In the genomic region with DNA sequence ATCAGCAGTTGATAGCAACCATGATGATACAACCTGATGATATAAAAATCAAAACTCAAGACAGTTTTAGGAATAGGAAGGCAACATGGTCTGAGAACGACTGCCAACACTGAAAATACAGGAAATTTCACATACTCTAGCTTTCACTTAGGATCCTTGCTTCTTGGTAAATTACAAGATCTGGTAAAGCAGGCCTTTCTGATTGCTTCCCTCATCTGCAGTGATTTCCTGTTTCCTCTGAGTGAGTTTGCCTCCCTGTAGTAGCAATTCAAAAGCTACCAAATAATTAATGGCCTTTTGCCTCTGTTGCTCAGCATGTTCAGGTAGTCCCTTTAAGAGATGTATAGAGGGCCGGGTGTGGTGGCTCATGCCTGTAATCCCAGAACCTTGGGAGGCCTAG, we compare ENCODE assay signal across 23 cellular contexts. TPM values are rescaled to one million over a fixed set of nuclear protein-coding genes. Genes with fewer than 3 reads are reported as not detected.
DNase-seq lines count a peak whose midpoint lies in the region; ATAC-seq and TF ChIP-seq lines count a peak whose summit lies in the region.
"Had no signal": no experiment of that assay in that cellular context is flagged by ENCODE, and none has a peak within 500 bp of the region (broad histone marks: within the 10 kb centered on the region; RNA-seq: fewer than 3 reads in every experiment).

No MANE protein-coding gene starts in this region.

- H3K36me3 ChIP-seq in stomach: no peaks in the 10 kb centered on the region
- H3K36me3 ChIP-seq: tibial artery had no signal

- no peak for TF ChIP-seq POLR2A in stomach (IDR thresholded peaks at IDR 0.05)

- no peak for DNase-seq in activated naive CD4-positive, alpha-beta T cell treated with anti-CD3 and anti-CD28 coated beads, Interleukin-2, amount 50 U/mL, for 16 hours
- DNase-seq in activated T-helper 1 cell treated with anti-CD3 and anti-CD28 coated beads, Interleukin-12 subunit alpha, Interleukin-12 subunit beta, Interleukin-2, Interleukin-4 antibody, amounts not matched to agents 30 ng/mL and 10 ng/mL and 1 ng/mL, durations not matched to agents 14 hours and 24 hours and 36 hours (ENCODE audit: low spot score): no peak
- no peak for DNase-seq in naive B cell
- DNase-seq in stomach: no peak
- DNase-seq in amniotic stem cell (lab: John Stamatoyannopoulos, UW): no peak
- DNase-seq in NCI-H510A treated with DMSO at 0.1 percent for 48 hours (lab: John Stamatoyannopoulos, UW): no peak
- DNase-seq: activated CD4-positive, alpha-beta T cell treated with anti-CD3 and anti-CD28 coated beads, Interleukin-2, amount 50 U/mL, for 4 hours; activated T-cell treated with anti-CD3 and anti-CD28 coated beads, Interleukin-2, amount 50 U/mL, for 72 hours; caudate nucleus; DMS153; H9; NCI-H146; NCI-H446; NCI-H82; stimulated activated naive CD8-positive, alpha-beta T cell treated with anti-CD3 and anti-CD28 coated beads, Interleukin-15, amount 100 ng/mL, for 72 hours; tibial artery had no signal

- H3K9me3 Mint-ChIP-seq in activated naive CD4-positive, alpha-beta T cell treated with anti-CD3 and anti-CD28 coated beads, Interleukin-2, amount 50 U/mL, for 24 hours: peaks cover 6% of the 10 kb centered on the region
- H3K9me3 Mint-ChIP-seq in activated T-helper 1 cell treated with anti-CD3 and anti-CD28 coated beads, Interleukin-12 subunit alpha, Interleukin-12 subunit beta, Interleukin-2, Interleukin-4 antibody, amounts not matched to agents 30 ng/mL and 10 ng/mL and 1 ng/mL, durations not matched to agents 14 hours and 24 hours and 36 hours: peaks cover 6% of the 10 kb centered on the region
- peaks cover 0 to 15% (median 6%) of the 10 kb centered on the region in 7 donors for H3K9me3 Mint-ChIP-seq in naive B cell

- TF ChIP-seq CTCF in stomach (IDR thresholded peaks at IDR 0.05): no peak

- H3K4me3 Mint-ChIP-seq in activated naive CD4-positive, alpha-beta T cell treated with anti-CD3 and anti-CD28 coated beads, Interleukin-2, amount 50 U/mL, for 24 hours: peak overlapping the region; percentile 19
- peak overlapping the region; percentile 82 for H3K4me3 Mint-ChIP-seq in activated T-helper 1 cell treated with anti-CD3 and anti-CD28 coated beads, Interleukin-12 subunit alpha, Interleukin-12 subunit beta, Interleukin-2, Interleukin-4 antibody, amounts not matched to agents 30 ng/mL and 10 ng/mL and 1 ng/mL, durations not matched to agents 14 hours and 24 hours and 36 hours
- peak overlapping the region in 7 of 8 donors; percentile 69 to 88 (median 81) for H3K4me3 Mint-ChIP-seq in naive B cell
- H3K4me3 Mint-ChIP-seq: H9; stimulated activated naive CD8-positive, alpha-beta T cell treated with anti-CD3 and anti-CD28 coated beads, Interleukin-15, amount 100 ng/mL, for 72 hours had no signal

- intact Hi-C loops in activated T-helper 1 cell treated with anti-CD3 and anti-CD28 coated beads, Interleukin-12 subunit alpha, Interleukin-12 subunit beta, Interleukin-2, Interleukin-4 antibody, amounts not matched to agents 30 ng/mL and 10 ng/mL and 1 ng/mL, durations not matched to agents 14 hours and 24 hours and 36 hours (cut with micrococcal nuclease): no loop called here
- intact Hi-C loops in stomach (cut with DNase I; ENCODE audit: low total_unique reads): no loop called here

- peaks cover 0 to 34% (median 17%) of the 10 kb centered on the region in 4 donors for H3K4me1 ChIP-seq in stomach

- peaks cover 5% of the 10 kb centered on the region for H3K36me3 Mint-ChIP-seq in activated naive CD4-positive, alpha-beta T cell treated with anti-CD3 and anti-CD28 coated beads, Interleukin-2, amount 50 U/mL, for 24 hours
- peaks cover 5% of the 10 kb centered on the region for H3K36me3 Mint-ChIP-seq in activated T-helper 1 cell treated with anti-CD3 and anti-CD28 coated beads, Interleukin-12 subunit alpha, Interleukin-12 subunit beta, Interleukin-2, Interleukin-4 antibody, amounts not matched to agents 30 ng/mL and 10 ng/mL and 1 ng/mL, durations not matched to agents 14 hours and 24 hours and 36 hours (ENCODE audit: low read depth)
- H3K36me3 Mint-ChIP-seq in naive B cell: peaks cover 5 to 10% of the 10 kb centered on the region in 2 donors

- H3K4me3 ChIP-seq in stomach: no peak overlapping the region
- H3K4me3 ChIP-seq: SK-N-MC, tibial artery had no signal

- 71 to 85% (median 80%) methylated on average over 2 of the region's 2 CpGs for WGBS in stomach, 5 donors

- H3K27me3 Mint-ChIP-seq in activated naive CD4-positive, alpha-beta T cell treated with anti-CD3 and anti-CD28 coated beads, Interleukin-2, amount 50 U/mL, for 24 hours: peaks cover 41% of the 10 kb centered on the region
- peaks cover 10% of the 10 kb centered on the region for H3K27me3 Mint-ChIP-seq in activated T-helper 1 cell treated with anti-CD3 and anti-CD28 coated beads, Interleukin-12 subunit alpha, Interleukin-12 subunit beta, Interleukin-2, Interleukin-4 antibody, amounts not matched to agents 30 ng/mL and 10 ng/mL and 1 ng/mL, durations not matched to agents 14 hours and 24 hours and 36 hours (ENCODE audit: insufficient read depth)
- H3K27me3 Mint-ChIP-seq in naive B cell: peaks cover 12 to 47% (median 16%) of the 10 kb centered on the region in 3 donors

- H3K27me3 ChIP-seq in stomach: peaks cover 0 to 19% (median 4%) of the 10 kb centered on the region in 3 donors

- peak overlapping the region in 3 of 5 donors; percentile 35 to 94 (median 91) for H3K27ac ChIP-seq in stomach
- H3K27ac ChIP-seq: RWPE1, SK-N-MC, tibial artery had no signal

- peaks cover 8% of the 10 kb centered on the region for H3K4me1 Mint-ChIP-seq in activated naive CD4-positive, alpha-beta T cell treated with anti-CD3 and anti-CD28 coated beads, Interleukin-2, amount 50 U/mL, for 24 hours
- H3K4me1 Mint-ChIP-seq in activated T-helper 1 cell treated with anti-CD3 and anti-CD28 coated beads, Interleukin-12 subunit alpha, Interleukin-12 subunit beta, Interleukin-2, Interleukin-4 antibody, amounts not matched to agents 30 ng/mL and 10 ng/mL and 1 ng/mL, durations not matched to agents 14 hours and 24 hours and 36 hours (ENCODE audit: low read depth): peaks cover 31% of the 10 kb centered on the region
- peaks cover 31 to 41% (median 35%) of the 10 kb centered on the region in 3 donors for H3K4me1 Mint-ChIP-seq in naive B cell
- H3K4me1 Mint-ChIP-seq: H9; stimulated activated naive CD8-positive, alpha-beta T cell treated with anti-CD3 and anti-CD28 coated beads, Interleukin-15, amount 100 ng/mL, for 72 hours had no signal

- H3K9me3 ChIP-seq in stomach: no peaks in the 10 kb centered on the region
- H3K9me3 ChIP-seq: tibial artery had no signal

- TF ChIP-seq EP300 in stomach (IDR thresholded peaks at IDR 0.05): no peak

- ATAC-seq in naive B cell (ENCODE audit: low read depth in 2 of 2) (peak in 1 of 2 donors; percentile 14), GM18861 (IDR thresholded peaks at IDR 0.05; ENCODE audit: unreplicated experiment) (no peak)
- ATAC-seq: activated naive CD4-positive, alpha-beta T cell treated with anti-CD3 and anti-CD28 coated beads, Interleukin-2, amount 50 U/mL, for 72 hours; activated T-cell treated with anti-CD3 and anti-CD28 coated beads, Interleukin-2, amount 50 U/mL, for 72 hours; stimulated activated naive CD8-positive, alpha-beta T cell treated with anti-CD3 and anti-CD28 coated beads, Interleukin-15, amount 100 ng/mL, for 72 hours; WTC11 had no signal

- H3K27ac Mint-ChIP-seq in activated naive CD4-positive, alpha-beta T cell treated with anti-CD3 and anti-CD28 coated beads, Interleukin-2, amount 50 U/mL, for 24 hours: peak overlapping the region; percentile 9
- H3K27ac Mint-ChIP-seq in activated T-helper 1 cell treated with anti-CD3 and anti-CD28 coated beads, Interleukin-12 subunit alpha, Interleukin-12 subunit beta, Interleukin-2, Interleukin-4 antibody, amounts not matched to agents 30 ng/mL and 10 ng/mL and 1 ng/mL, durations not matched to agents 14 hours and 24 hours and 36 hours: peak overlapping the region; percentile 61
- peak overlapping the region in 5 of 6 donors; percentile 62 to 94 (median 89) for H3K27ac Mint-ChIP-seq in naive B cell
- H3K27ac Mint-ChIP-seq: activated naive CD4-positive, alpha-beta T cell treated with anti-CD3 and anti-CD28 coated beads, Interleukin-2, amount 50 U/mL, for 72 hours; activated T-cell treated with anti-CD3 and anti-CD28 coated beads, Interleukin-2, amount 50 U/mL, for 72 hours; H9; stimulated activated naive CD8-positive, alpha-beta T cell treated with anti-CD3 and anti-CD28 coated beads, Interleukin-15, amount 100 ng/mL, for 72 hours; WTC11 had no signal

RNA-seq across cellular contexts. Expression of a gene that starts 2.0 kb away (rescaled TPM):
- 3.2 TPM in 2 replicates for total RNA-seq in activated T-helper 1 cell treated with anti-CD3 and anti-CD28 coated beads, Interleukin-12 subunit alpha, Interleukin-12 subunit beta, Interleukin-2, Interleukin-4 antibody, amounts not matched to agents 30 ng/mL and 10 ng/mL and 1 ng/mL, durations not matched to agents 14 hours and 24 hours and 36 hours
- polyA plus RNA-seq in naive B cell (ENCODE audit: low read depth in 6 of 6): 1 to 10 TPM in 5 of 6 donors, not detected in 1; 1.7 to 7.3 (median 2.1) TPM
- total RNA-seq in stomach: 10 to 100 TPM in 2 of 5 donors, 1 to 10 TPM in 3; 1.4 to 38.2 (median 6.7) TPM
- 1 to 10 TPM; 3.6 to 4.3 (median 3.7) TPM for polyA plus RNA-seq in stomach
- total RNA-seq: G401 had no signal

RNA-seq across cellular contexts. Expression of a gene that starts 17.2 kb away (rescaled TPM):
- total RNA-seq in activated T-helper 1 cell treated with anti-CD3 and anti-CD28 coated beads, Interleukin-12 subunit alpha, Interleukin-12 subunit beta, Interleukin-2, Interleukin-4 antibody, amounts not matched to agents 30 ng/mL and 10 ng/mL and 1 ng/mL, durations not matched to agents 14 hours and 24 hours and 36 hours: 58.6 and 61.9 TPM in 2 replicates
- polyA plus RNA-seq in naive B cell (ENCODE audit: low read depth in 6 of 6) (100 to 1,000 TPM; 368 to 703 (median 513) TPM), stomach (100 to 1,000 TPM in 2 of 3 donors, 10 to 100 TPM in 1; 61.9 to 117 (median 103) TPM)
- 100 to 1,000 TPM in 1 of 5 donors, 10 to 100 TPM in 4; 19.4 to 101 (median 92.9) TPM for total RNA-seq in stomach

RNA-seq across cellular contexts. Expression of a gene that starts 56.5 kb away (rescaled TPM):
- total RNA-seq in activated T-helper 1 cell treated with anti-CD3 and anti-CD28 coated beads, Interleukin-12 subunit alpha, Interleukin-12 subunit beta, Interleukin-2, Interleukin-4 antibody, amounts not matched to agents 30 ng/mL and 10 ng/mL and 1 ng/mL, durations not matched to agents 14 hours and 24 hours and 36 hours: 31.3 and 33.6 TPM in 2 replicates
- polyA plus RNA-seq in naive B cell (ENCODE audit: low read depth in 6 of 6) (10 to 100 TPM; 35.8 to 51.2 (median 40.6) TPM), stomach (10 to 100 TPM; 14.4 to 28.1 (median 19.0) TPM)
- 10 to 100 TPM in 2 of 5 donors, 1 to 10 TPM in 2, under 1 TPM in 1; 0.29 to 15.8 (median 9.8) TPM for total RNA-seq in stomach

Comparison
In these comparisons a context has a peak if more than half of its experiments do, and no peak if none do; other contexts are left out.
1. H3K27ac Mint-ChIP-seq: peak in every context shown above with its lines; median percentile 89 in naive B cell; 61 in activated T-helper 1 cell treated with anti-CD3 and anti-CD28 coated beads, Interleukin-12 subunit alpha, Interleukin-12 subunit beta, Interleukin-2, Interleukin-4 antibody, amounts not matched to agents 30 ng/mL and 10 ng/mL and 1 ng/mL, durations not matched to agents 14 hours and 24 hours and 36 hours; 9 in activated naive CD4-positive, alpha-beta T cell treated with anti-CD3 and anti-CD28 coated beads, Interleukin-2, amount 50 U/mL, for 24 hours.
2. H3K4me3 Mint-ChIP-seq: peak in every context shown above with its lines; median percentile 82 in activated T-helper 1 cell treated with anti-CD3 and anti-CD28 coated beads, Interleukin-12 subunit alpha, Interleukin-12 subunit beta, Interleukin-2, Interleukin-4 antibody, amounts not matched to agents 30 ng/mL and 10 ng/mL and 1 ng/mL, durations not matched to agents 14 hours and 24 hours and 36 hours; 81 in naive B cell; 19 in activated naive CD4-positive, alpha-beta T cell treated with anti-CD3 and anti-CD28 coated beads, Interleukin-2, amount 50 U/mL, for 24 hours.